1 cellular context compared by ENCODE assay signal in the genomic region with DNA sequence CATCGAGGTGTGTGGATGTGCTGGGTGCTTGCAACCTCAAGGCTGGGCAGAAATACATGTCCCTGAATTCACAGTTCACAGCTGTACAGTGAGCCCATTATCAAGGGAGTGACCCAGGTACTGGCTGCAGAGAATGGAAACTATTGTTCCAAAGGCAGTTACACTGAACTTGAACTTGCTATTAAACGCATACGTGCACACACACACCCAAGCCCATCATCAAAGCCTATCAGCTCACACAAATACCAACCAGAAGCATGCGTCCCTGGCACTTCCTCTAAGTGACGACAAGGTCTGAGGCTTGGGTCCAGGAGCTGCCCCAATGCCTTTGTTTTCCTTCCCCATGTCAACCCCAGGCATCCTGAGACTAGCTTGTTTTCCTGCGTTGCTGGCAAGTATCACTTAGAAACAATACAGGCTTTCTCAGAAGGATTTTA.
A peak's percentile ranks its signal among the peaks of the same experiment; 100 is the strongest.
TF ChIP-seq lines count a peak whose summit lies in the region.

No MANE protein-coding gene starts in this region.

TF ChIP-seq in HepG2, 621 proteins besides CTCF, POLR2A, EP300 and RAD21 (continued from another document):
- TF ChIP-seq, protein P1, sequence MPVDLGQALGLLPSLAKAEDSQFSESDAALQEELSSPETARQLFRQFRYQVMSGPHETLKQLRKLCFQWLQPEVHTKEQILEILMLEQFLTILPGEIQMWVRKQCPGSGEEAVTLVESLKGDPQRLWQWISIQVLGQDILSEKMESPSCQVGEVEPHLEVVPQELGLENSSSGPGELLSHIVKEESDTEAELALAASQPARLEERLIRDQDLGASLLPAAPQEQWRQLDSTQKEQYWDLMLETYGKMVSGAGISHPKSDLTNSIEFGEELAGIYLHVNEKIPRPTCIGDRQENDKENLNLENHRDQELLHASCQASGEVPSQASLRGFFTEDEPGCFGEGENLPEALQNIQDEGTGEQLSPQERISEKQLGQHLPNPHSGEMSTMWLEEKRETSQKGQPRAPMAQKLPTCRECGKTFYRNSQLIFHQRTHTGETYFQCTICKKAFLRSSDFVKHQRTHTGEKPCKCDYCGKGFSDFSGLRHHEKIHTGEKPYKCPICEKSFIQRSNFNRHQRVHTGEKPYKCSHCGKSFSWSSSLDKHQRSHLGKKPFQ (CRISPR knock-in tag; IDR thresholded peaks at IDR 0.05; ENCODE audit: insufficient replicate concordance), result no peak
- TF ChIP-seq CREM (IDR thresholded peaks at IDR 0.05) (peak; percentile 78; the same call in 1 of the 2 replicates), CREM (CRISPR knock-in tag; IDR thresholded peaks at IDR 0.05) (no peak), MYC (CRISPR knock-in tag; IDR thresholded peaks at IDR 0.05; ENCODE audit: borderline replicate concordance) (peak; percentile 61; the same call in 1 of the 2 replicates), SKI (IDR thresholded peaks at IDR 0.05; ENCODE audit: partially characterized antibody) (peak; percentile 94), GFI1 (CRISPR knock-in tag; IDR thresholded peaks at IDR 0.05; ENCODE audit: borderline replicate concordance) (peak; percentile 29; the same call in 1 of the 2 replicates), SOX6 (IDR thresholded peaks at IDR 0.05) (no peak), SOX6 (CRISPR knock-in tag; IDR thresholded peaks at IDR 0.05) (peak; percentile 98), RBFOX2 (IDR thresholded peaks at IDR 0.05; ENCODE audit: low read depth, low read length) (no peak), RARA (CRISPR knock-in tag; IDR thresholded peaks at IDR 0.05) (peak; percentile 99), SIN3A (IDR thresholded peaks at IDR 0.05; ENCODE audit: borderline replicate concordance, low read depth, low read length) (no peak), MEF2D (CRISPR knock-in tag; IDR thresholded peaks at IDR 0.05) (peak; percentile 60; the same call in 1 of the 2 replicates), SSRP1 (CRISPR knock-in tag; IDR thresholded peaks at IDR 0.05) (peak; percentile 74; the same call in 1 of the 2 replicates), SAP130 (CRISPR knock-in tag; IDR thresholded peaks at IDR 0.05; ENCODE audit: low read depth) (peak; percentile 88), BHLHE40 (IDR thresholded peaks at IDR 0.05; ENCODE audit: low read length) (peak; percentile 75), MIXL1 (CRISPR knock-in tag; IDR thresholded peaks at IDR 0.05) (peak; percentile 66; the same call in 1 of the 2 replicates), SOX13 (IDR thresholded peaks at IDR 0.05) (peak; percentile 96), SOX13 (CRISPR knock-in tag; conservative IDR thresholded peaks at IDR 0.05 in 1 of 2, IDR thresholded peaks at IDR 0.05 in 1 of 2) (peak in 1 of 2 experiments; percentile 99; a peak in 2 of 4 replicates)
- TF ChIP-seq, protein P2, sequence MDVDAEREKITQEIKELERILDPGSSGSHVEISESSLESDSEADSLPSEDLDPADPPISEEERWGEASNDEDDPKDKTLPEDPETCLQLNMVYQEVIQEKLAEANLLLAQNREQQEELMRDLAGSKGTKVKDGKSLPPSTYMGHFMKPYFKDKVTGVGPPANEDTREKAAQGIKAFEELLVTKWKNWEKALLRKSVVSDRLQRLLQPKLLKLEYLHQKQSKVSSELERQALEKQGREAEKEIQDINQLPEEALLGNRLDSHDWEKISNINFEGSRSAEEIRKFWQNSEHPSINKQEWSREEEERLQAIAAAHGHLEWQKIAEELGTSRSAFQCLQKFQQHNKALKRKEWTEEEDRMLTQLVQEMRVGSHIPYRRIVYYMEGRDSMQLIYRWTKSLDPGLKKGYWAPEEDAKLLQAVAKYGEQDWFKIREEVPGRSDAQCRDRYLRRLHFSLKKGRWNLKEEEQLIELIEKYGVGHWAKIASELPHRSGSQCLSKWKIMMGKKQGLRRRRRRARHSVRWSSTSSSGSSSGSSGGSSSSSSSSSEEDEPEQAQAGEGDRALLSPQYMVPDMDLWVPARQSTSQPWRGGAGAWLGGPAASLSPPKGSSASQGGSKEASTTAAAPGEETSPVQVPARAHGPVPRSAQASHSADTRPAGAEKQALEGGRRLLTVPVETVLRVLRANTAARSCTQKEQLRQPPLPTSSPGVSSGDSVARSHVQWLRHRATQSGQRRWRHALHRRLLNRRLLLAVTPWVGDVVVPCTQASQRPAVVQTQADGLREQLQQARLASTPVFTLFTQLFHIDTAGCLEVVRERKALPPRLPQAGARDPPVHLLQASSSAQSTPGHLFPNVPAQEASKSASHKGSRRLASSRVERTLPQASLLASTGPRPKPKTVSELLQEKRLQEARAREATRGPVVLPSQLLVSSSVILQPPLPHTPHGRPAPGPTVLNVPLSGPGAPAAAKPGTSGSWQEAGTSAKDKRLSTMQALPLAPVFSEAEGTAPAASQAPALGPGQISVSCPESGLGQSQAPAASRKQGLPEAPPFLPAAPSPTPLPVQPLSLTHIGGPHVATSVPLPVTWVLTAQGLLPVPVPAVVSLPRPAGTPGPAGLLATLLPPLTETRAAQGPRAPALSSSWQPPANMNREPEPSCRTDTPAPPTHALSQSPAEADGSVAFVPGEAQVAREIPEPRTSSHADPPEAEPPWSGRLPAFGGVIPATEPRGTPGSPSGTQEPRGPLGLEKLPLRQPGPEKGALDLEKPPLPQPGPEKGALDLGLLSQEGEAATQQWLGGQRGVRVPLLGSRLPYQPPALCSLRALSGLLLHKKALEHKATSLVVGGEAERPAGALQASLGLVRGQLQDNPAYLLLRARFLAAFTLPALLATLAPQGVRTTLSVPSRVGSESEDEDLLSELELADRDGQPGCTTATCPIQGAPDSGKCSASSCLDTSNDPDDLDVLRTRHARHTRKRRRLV (CRISPR knock-in tag; IDR thresholded peaks at IDR 0.05), result no peak
